ENCODE assay signal across 8 cellular contexts in the genomic region with DNA sequence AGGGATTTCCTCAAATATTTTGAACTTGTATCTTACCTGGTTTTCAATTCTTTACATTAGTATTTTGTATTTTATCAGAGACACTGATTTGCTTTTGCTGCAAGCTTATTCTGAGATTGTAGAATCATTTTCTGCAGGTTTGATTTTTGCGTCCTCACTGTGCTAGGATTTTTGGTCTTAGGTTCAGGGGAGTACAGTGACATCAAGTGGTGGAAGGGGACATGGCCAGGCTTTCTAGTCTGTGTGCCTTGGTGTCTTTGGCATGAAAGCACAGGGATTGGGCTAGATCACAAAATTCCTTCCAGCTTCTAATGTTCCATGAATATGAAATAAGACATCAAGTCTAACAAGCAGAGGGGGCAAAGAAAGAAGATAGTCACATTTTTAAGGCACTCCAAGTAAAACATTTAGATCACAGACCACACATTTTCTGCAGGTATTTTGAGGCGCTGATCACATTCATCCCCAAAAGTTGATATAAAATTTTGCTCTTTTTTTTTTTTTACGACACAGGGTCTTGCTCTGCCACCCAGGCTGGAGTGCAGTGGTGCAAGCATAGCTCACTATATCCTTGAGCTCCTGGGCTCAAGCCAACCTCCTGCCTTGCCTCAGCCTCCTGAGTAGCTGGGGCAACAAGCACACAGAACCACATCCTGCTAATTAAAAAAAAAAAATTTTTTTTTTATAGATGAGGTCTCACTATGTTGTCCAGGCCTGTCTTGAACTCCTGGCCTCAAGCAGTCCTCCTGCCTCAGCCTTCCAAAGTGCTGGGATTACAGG.
DNase-seq lines count a peak whose midpoint lies in the region; ATAC-seq and TF ChIP-seq lines count a peak whose summit lies in the region.

No MANE protein-coding gene starts in this region.

- CTCF ChIA-PET in A673 (lab: Charles Lee) = no interaction called here

- H3K36me3 ChIP-seq in A673 (ENCODE audit: insufficient read depth, low read length, poor library complexity, severe bottlenecking) (no peaks in the 10 kb centered on the region), adrenal gland (replicated peaks in 1 of 2) (no peaks in the 10 kb centered on the region), smooth muscle cell (ENCODE audit: low read depth) (no peaks in the 10 kb centered on the region)

- no peaks in the 10 kb centered on the region for H4K20me1 ChIP-seq in smooth muscle cell (ENCODE audit: low read depth)

- no peak overlapping the region for H2AFZ ChIP-seq in smooth muscle cell (ENCODE audit: low read depth)

- H3K27ac ChIP-seq in A673 (ENCODE audit: low read depth, low read length, poor library complexity, severe bottlenecking) (no peak overlapping the region), adrenal gland (no peak overlapping the region), right cardiac atrium (ENCODE audit: low read length) (no peak overlapping the region), smooth muscle cell (ENCODE audit: low read depth) (no peak overlapping the region)

- no peaks in the 10 kb centered on the region for H3K9me3 ChIP-seq in A673 (ENCODE audit: low read depth, low read length, poor library complexity, severe bottlenecking)
- no peaks in the 10 kb centered on the region for H3K9me3 ChIP-seq in adrenal gland (replicated peaks in 1 of 3)
- no peaks in the 10 kb centered on the region for H3K9me3 ChIP-seq in right cardiac atrium (ENCODE audit: control insufficient read depth, low read length)
- H3K9me3 ChIP-seq in smooth muscle cell (replicated peaks; ENCODE audit: low read depth) = no peaks in the 10 kb centered on the region

- POLR2A ChIA-PET in A673 (lab: Charles Lee; ENCODE audit: low non-redundant PET) = no interaction called here

- no peaks in the 10 kb centered on the region for H3K79me2 ChIP-seq in smooth muscle cell (ENCODE audit: low read depth)

- BruUV-seq in A673 (replicated peaks; lab: Mats Ljungman, UMichigan) = no TSS peak

- no peak overlapping the region for H3K9ac ChIP-seq in smooth muscle cell (ENCODE audit: low read depth)

- H3K4me2 ChIP-seq in smooth muscle cell = no peak overlapping the region

- DNase-seq in A673 (ENCODE audit: low spot score) = peak; percentile 71
- DNase-seq in NCI-H2029 treated with DMSO at 0.1 percent for 48 hours (lab: John Stamatoyannopoulos, UW) = peak; percentile 46
- peak; percentile 45 to 82 (median 61) for DNase-seq in adrenal gland
- DNase-seq in right cardiac atrium = peak; percentile 13 to 68 (median 41)
- no peak for DNase-seq in smooth muscle cell (lab: John Stamatoyannopoulos, UW; ENCODE audit: unreplicated experiment)
- no peak for DNase-seq in activated CD8-positive, alpha-beta memory T cell treated with anti-CD3 and anti-CD28 coated beads for 24 hours

- intact Hi-C loops in A673 (cut with micrococcal nuclease; ENCODE audit: unreplicated experiment) (loop anchor here (2.0 to 5.0 kb wide), 3 partner anchors 153 to 751 kb away; no protein-coding TSS in a partner anchor), adrenal gland (cut with DNase I) (no loop called here), right cardiac atrium (cut with DNase I) (no loop called here)

- peak; percentile 80 for TF ChIP-seq CTCF in A673 (conservative IDR thresholded peaks at IDR 0.05; ENCODE audit: low read depth, low read length)
- peak; percentile 60 to 78 (median 76) for TF ChIP-seq CTCF in adrenal gland (IDR thresholded peaks at IDR 0.05)
- TF ChIP-seq CTCF in smooth muscle cell (IDR thresholded peaks at IDR 0.05; ENCODE audit: borderline replicate concordance, insufficient read depth, poor library complexity, severe bottlenecking) = peak; percentile 66

- H3K4me3 ChIP-seq in A673 (ENCODE audit: low read depth, low read length, poor library complexity, severe bottlenecking) = no peak overlapping the region
- H3K4me3 ChIP-seq in adrenal gland = no peak overlapping the region
- no peak overlapping the region for H3K4me3 ChIP-seq in right cardiac atrium (ENCODE audit: low read length)
- no peak overlapping the region for H3K4me3 ChIP-seq in smooth muscle cell

- H3K4me1 ChIP-seq in A673 (ENCODE audit: insufficient read depth, low read length, poor library complexity, severe bottlenecking) = no peaks in the 10 kb centered on the region
- no peaks in the 10 kb centered on the region for H3K4me1 ChIP-seq in adrenal gland (replicated peaks in 1 of 2)
- H3K4me1 ChIP-seq in right cardiac atrium (ENCODE audit: control insufficient read depth, insufficient read depth, low read length) = no peaks in the 10 kb centered on the region
- H3K4me1 ChIP-seq in smooth muscle cell (ENCODE audit: low read depth) = no peaks in the 10 kb centered on the region

- H3F3A ChIP-seq in smooth muscle cell (ENCODE audit: low read depth) = no peaks in the 10 kb centered on the region

- TF ChIP-seq POLR2A in adrenal gland (IDR thresholded peaks at IDR 0.05) = no peak

- H3K27me3 ChIP-seq in A673 (replicated peaks; ENCODE audit: insufficient read depth, low read depth, low read length, poor library complexity) (no peaks in the 10 kb centered on the region), adrenal gland (no peaks in the 10 kb centered on the region), right cardiac atrium (ENCODE audit: control insufficient read depth, insufficient read depth) (no peaks in the 10 kb centered on the region), smooth muscle cell (ENCODE audit: low read depth) (no peaks in the 10 kb centered on the region)

- peak; percentile 67 for ATAC-seq in GM18867 (IDR thresholded peaks at IDR 0.05; ENCODE audit: unreplicated experiment)
- ATAC-seq in right cardiac atrium = peak; percentile 79 to 90
- no peak for ATAC-seq in HG03045 (IDR thresholded peaks at IDR 0.05; ENCODE audit: unreplicated experiment)

- 57 to 65% (median 62%) methylated on average over 3 of the region's 3 CpGs for WGBS in adrenal gland, 4 donors
- WGBS in right cardiac atrium = 58% methylated on average over 3 of the region's 3 CpGs
- WGBS in smooth muscle cell (ENCODE audit: low lambda C conversion rate) = 60% methylated on average over 3 of the region's 3 CpGs

Comparison
In these comparisons a context has a peak if more than half of its experiments do, and no peak if none do; other contexts are left out.
1. DNase-seq: peak in A673 (single experiment), NCI-H2029 treated with DMSO at 0.1 percent for 48 hours (single experiment), adrenal gland (7 of 7) and right cardiac atrium (3 of 3); none in smooth muscle cell (single experiment) and activated CD8-positive, alpha-beta memory T cell treated with anti-CD3 and anti-CD28 coated beads for 24 hours (single experiment).
2. Peak in every context shown above with its lines, with median percentiles within 50 percentile points of each other: CTCF ChIP-seq.